In the genomic region with DNA sequence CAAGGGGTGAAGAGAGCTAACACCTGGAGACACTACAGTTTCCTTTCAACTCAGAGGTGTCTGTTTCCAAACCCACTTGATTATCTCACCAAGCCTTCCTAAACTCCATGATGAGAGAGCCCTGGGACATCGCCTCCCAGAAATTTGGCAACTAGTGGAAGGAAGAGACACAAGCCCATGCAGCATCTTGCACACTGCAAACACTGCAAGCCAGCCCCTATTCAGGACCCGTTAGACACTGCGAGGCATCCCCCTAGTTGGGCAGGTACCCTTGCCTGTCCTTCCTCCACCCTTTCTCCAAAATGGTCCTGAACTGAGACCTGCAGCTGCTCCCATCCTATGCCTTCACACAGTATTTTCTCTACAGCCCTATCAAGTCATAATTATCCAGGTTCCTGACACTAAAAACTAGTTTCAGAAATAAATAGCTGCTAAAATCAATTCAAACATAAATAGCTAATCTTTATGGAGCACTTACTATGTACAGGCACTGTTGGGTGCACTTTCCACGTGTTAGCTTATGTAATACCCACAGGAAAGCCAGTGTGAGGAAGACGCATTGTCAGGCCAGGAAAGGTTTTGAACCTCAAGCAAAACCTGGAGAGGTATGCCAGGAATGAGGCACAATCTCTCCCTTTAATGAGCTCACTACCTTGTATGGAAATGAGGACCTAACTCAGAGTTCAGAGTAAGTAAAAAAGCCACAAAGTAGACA, we compare ENCODE assay signal across 10 cellular contexts. TPM values are rescaled to one million over a fixed set of nuclear protein-coding genes. Genes with fewer than 3 reads are reported as not detected.
DNase-seq lines count a peak whose midpoint lies in the region; TF ChIP-seq lines count a peak whose summit lies in the region.
"Had no signal": no experiment of that assay in that cellular context is flagged by ENCODE, and none has a peak within 500 bp of the region (broad histone marks: within the 10 kb centered on the region; RNA-seq: fewer than 3 reads in every experiment).

No MANE protein-coding gene starts in this region.

- DNase-seq in AG10803 (ENCODE audit: low read depth) (no peak), NCI-H226 (peak; percentile 42), esophagus squamous epithelium (lab: John Stamatoyannopoulos, UW) (no peak), osteoblast (ENCODE audit: insufficient read length, low spot score, missing footprints) (no peak), testis (no peak), RWPE1 (ENCODE audit: low spot score) (no peak), AML-193 (lab: John Stamatoyannopoulos, UW) (no peak)
- no peak for DNase-seq in activated effector memory CD4-positive, alpha-beta T cell treated with anti-CD3 and anti-CD28 coated beads, Interleukin-2, amount 50 U/mL, for 16 hours
- DNase-seq: SHP77 treated with DMSO at 0.1 percent for 48 hours had no signal

- WGBS in esophagus squamous epithelium, 2 donors = 25 to 36% methylated on average over 2 to 4 of the region's 5 CpGs
- WGBS in testis, 2 donors = 47 to 59% methylated on average over 5 of the region's 5 CpGs

- intact Hi-C loops in esophagus squamous epithelium (cut with DNase I) (no loop called here), testis (cut with DNase I; ENCODE audit: low total_unique reads) (no loop called here)

- H3K36me3 ChIP-seq in esophagus squamous epithelium (no peaks in the 10 kb centered on the region), osteoblast (ENCODE audit: insufficient read depth, low read length) (no peaks in the 10 kb centered on the region), testis (ENCODE audit: low read depth, missing control alignments) (no peaks in the 10 kb centered on the region)

- peaks cover 8 to 41% (median 13%) of the 10 kb centered on the region in 3 donors for H3K4me1 ChIP-seq in esophagus squamous epithelium
- peaks cover 32% of the 10 kb centered on the region for H3K4me1 ChIP-seq in osteoblast (ENCODE audit: insufficient read depth, low read length)
- H3K4me1 ChIP-seq in testis = peaks cover 13% of the 10 kb centered on the region

- POLR2A ChIA-PET in RWPE1 (lab: Yijun Ruan, JAX; ENCODE audit: low non-redundant PET) = no interaction called here

- TF ChIP-seq POLR2A in esophagus squamous epithelium (IDR thresholded peaks at IDR 0.05) = no peak
- TF ChIP-seq POLR2A in testis (IDR thresholded peaks at IDR 0.05) = no peak

- CTCF ChIA-PET in RWPE1 (lab: Yijun Ruan, JAX) = no interaction called here

- H3K9me3 ChIP-seq in esophagus squamous epithelium (no peaks in the 10 kb centered on the region), osteoblast (ENCODE audit: low read depth, low read length) (no peaks in the 10 kb centered on the region), testis (no peaks in the 10 kb centered on the region)

- peaks cover 48% of the 10 kb centered on the region for H4K20me1 ChIP-seq in osteoblast (ENCODE audit: insufficient read depth, low read length)

- H3K4me2 ChIP-seq in osteoblast (ENCODE audit: insufficient read depth, low read length) = peak overlapping the region; percentile 98

- peak overlapping the region; percentile 99 for H3K4me3 ChIP-seq in AG10803 (ENCODE audit: low read length)
- peak overlapping the region in 3 of 4 donors; percentile 8 to 87 (median 71) for H3K4me3 ChIP-seq in esophagus squamous epithelium
- H3K4me3 ChIP-seq in osteoblast (ENCODE audit: insufficient read depth, low read length) = peak overlapping the region; percentile 95
- H3K4me3 ChIP-seq in testis = no peak overlapping the region

- no peak overlapping the region for H2AFZ ChIP-seq in osteoblast (ENCODE audit: low read length)

- H3K27ac ChIP-seq in esophagus squamous epithelium (no peak overlapping the region), osteoblast (ENCODE audit: low read depth, low read length) (peak overlapping the region; percentile 92), testis (no peak overlapping the region), RWPE1 (no peak overlapping the region)

- H3K79me2 ChIP-seq in osteoblast (ENCODE audit: insufficient read depth, low read length) = peaks cover 72% of the 10 kb centered on the region

- no peak for TF ChIP-seq CTCF in AG10803 (conservative IDR thresholded peaks at IDR 0.05; ENCODE audit: low read length)
- no peak for TF ChIP-seq CTCF in esophagus squamous epithelium (IDR thresholded peaks at IDR 0.05)
- no peak for TF ChIP-seq CTCF in osteoblast (IDR thresholded peaks at IDR 0.05; ENCODE audit: extremely low read depth, low read depth, low read length)
- no peak for TF ChIP-seq CTCF in testis (IDR thresholded peaks at IDR 0.05)
- TF ChIP-seq CTCF in RWPE1 (conservative IDR thresholded peaks at IDR 0.05; ENCODE audit: low read depth) = no peak

- H3K27me3 ChIP-seq in esophagus squamous epithelium = peaks cover 0 to 29% (median 0%) of the 10 kb centered on the region in 4 donors
- no peaks in the 10 kb centered on the region for H3K27me3 ChIP-seq in osteoblast (ENCODE audit: insufficient read depth, low read length)
- H3K27me3 ChIP-seq in testis = no peaks in the 10 kb centered on the region

RNA-seq across cellular contexts. Expression of a gene that starts 2.8 kb away (rescaled TPM):
- 10 to 100 TPM; 12.0 to 28.2 (median 21.1) TPM for total RNA-seq in esophagus squamous epithelium
- total RNA-seq in osteoblast = 61.0 and 66.6 TPM in 2 replicates
- 10 to 100 TPM; 55.4 to 56.1 TPM for total RNA-seq in testis
- polyA plus RNA-seq in testis (ENCODE audit: insufficient read depth, low read depth, low replicate concordance) = 60.4 TPM
- total RNA-seq: mononuclear cell had no signal

Comparison
In these comparisons a context has a peak if more than half of its experiments do, and no peak if none do; other contexts are left out.
1. H3K4me3 ChIP-seq: peak in AG10803 (single experiment), esophagus squamous epithelium (3 of 4) and osteoblast (single experiment); none in testis (0 of 2).